In the genomic region with DNA sequence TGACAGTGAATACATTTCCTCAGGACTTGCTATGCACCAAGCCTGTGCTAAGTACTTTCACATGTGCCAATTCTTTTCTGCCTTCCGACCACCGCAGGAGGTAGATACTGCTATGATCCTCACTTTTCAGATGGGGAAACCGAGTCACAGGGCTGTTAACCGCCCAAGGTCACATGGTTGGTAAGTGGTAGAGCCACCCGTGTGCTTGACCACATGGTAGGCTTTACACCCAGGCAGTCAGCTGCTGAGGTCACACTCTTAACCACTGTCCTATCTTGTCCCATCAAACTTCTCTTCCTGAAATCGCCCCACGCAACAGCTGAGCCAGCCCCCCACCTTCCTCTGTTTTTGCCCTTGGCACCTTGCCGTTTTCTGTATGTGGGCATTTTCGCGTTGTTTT, we compare ENCODE assay signal across 21 cellular contexts. TPM values are rescaled to one million over a fixed set of nuclear protein-coding genes. Genes with fewer than 3 reads are reported as not detected.
"Had no signal": no experiment of that assay in that cellular context is flagged by ENCODE, and none has a peak within 500 bp of the region (broad histone marks: within the 10 kb centered on the region; RNA-seq: fewer than 3 reads in every experiment).

No MANE protein-coding gene starts in this region.

- H3K36me3 ChIP-seq: colonic mucosa, neural progenitor cell, ovary, stomach had no signal

- ATAC-seq: foreskin keratinocyte; left lobe of liver; sciatic nerve; stimulated activated effector memory CD8-positive, alpha-beta T cell treated with anti-CD3 and anti-CD28 coated beads, Interleukin-12 subunit alpha, Interleukin-12 subunit beta, amount 100 ng/mL, for 72 hours had no signal

- H3K27ac ChIP-seq: colonic mucosa, epithelial cell of prostate, foreskin keratinocyte, neural progenitor cell, ovary, stomach had no signal

- H3K9me3 ChIP-seq: colonic mucosa, ovary, stomach had no signal

- H3K27me3 ChIP-seq: colonic mucosa, foreskin keratinocyte, neural progenitor cell, ovary, stomach had no signal

- H3K4me1 ChIP-seq: colonic mucosa, foreskin keratinocyte, neural progenitor cell, stomach had no signal

- DNase-seq: activated CD4-positive, alpha-beta memory T cell treated with anti-CD3 and anti-CD28 coated beads, Interleukin-2, amount 10 ng/mL, durations not matched to agents 7 days and 5 days; activated CD4-positive, alpha-beta T cell treated with anti-CD3 and anti-CD28 coated beads for 48 hours; activated CD4-positive, CD25-positive, alpha-beta regulatory T cell; activated naive CD4-positive, alpha-beta T cell treated with Interleukin-2 at 50 U/mL for 16 hours; activated T-cell treated with anti-CD3 and anti-CD28 coated beads, Interleukin-2, amount 50 U/mL, for 24 hours; colonic mucosa; endodermal cell; foreskin keratinocyte; hypothalamus; islet precursor cell; mammary epithelial cell; naive B cell; ovary; stimulated activated CD4-positive, alpha-beta T cell treated with anti-CD3 and anti-CD28 coated beads, Interleukin-4, amount 100 ng/mL, for 24 hours; stomach had no signal

- H3K4me3 ChIP-seq: colonic mucosa, neural progenitor cell, ovary, stomach had no signal

- H3K9ac ChIP-seq: neural progenitor cell had no signal

RNA-seq across cellular contexts. Expression of gene PADI2, which starts 34.5 kb away (rescaled TPM):
- total RNA-seq: activated CD4-positive, alpha-beta memory T cell treated with anti-CD3 and anti-CD28 coated beads, Interleukin-2, amount 10 ng/mL, durations not matched to agents 7 days and 5 days; fibroblast of lung had no signal
